In the genomic region with DNA sequence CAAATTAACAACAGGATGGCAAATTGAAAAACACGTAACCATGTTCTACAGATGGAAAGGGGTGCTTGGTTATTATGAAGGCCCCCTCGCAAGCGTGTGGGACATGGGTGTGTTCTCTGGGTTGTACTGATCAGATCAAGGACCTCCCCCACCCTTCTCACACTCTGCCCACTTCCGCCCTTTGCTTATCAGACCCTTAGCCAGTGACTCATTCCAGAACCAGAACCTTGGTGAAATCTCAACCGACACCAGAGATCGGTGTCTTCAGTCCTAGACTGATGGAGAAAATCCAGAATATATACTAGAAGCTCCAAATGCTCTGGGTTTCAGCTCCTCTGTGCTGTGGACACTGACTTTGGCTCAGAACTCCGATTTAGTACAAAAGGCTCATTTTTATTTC, we compare ENCODE assay signal across 11 cellular contexts.
A peak's percentile ranks its signal among the peaks of the same experiment; 100 is the strongest.
DNase-seq lines count a peak whose midpoint lies in the region; ATAC-seq and TF ChIP-seq lines count a peak whose summit lies in the region.
"Had no signal": no experiment of that assay in that cellular context is flagged by ENCODE, and none has a peak within 500 bp of the region (broad histone marks: within the 10 kb centered on the region; RNA-seq: fewer than 3 reads in every experiment).

No MANE protein-coding gene starts in this region.

- CTCF ChIA-PET in MCF 10A (lab: Yijun Ruan, JAX): interaction anchor here (0.6 to 0.9 kb wide), 2 partner anchors 9 to 601 kb away, joined by 3 read pairs; no protein-coding TSS in a partner anchor

- peaks cover 50% of the 10 kb centered on the region for H3K4me1 Mint-ChIP-seq in central memory CD8-positive, alpha-beta T cell
- H3K4me1 Mint-ChIP-seq in neural progenitor cell: peaks cover 2% of the 10 kb centered on the region
- no peaks in the 10 kb centered on the region for H3K4me1 Mint-ChIP-seq in MCF 10A (ENCODE audit: insufficient read depth, unreplicated experiment)

- no TSS peak for BruUV-seq in MCF 10A (replicated peaks; lab: Mats Ljungman, UMichigan)

- H3K36me3 ChIP-seq in neural progenitor cell: no peaks in the 10 kb centered on the region
- H3K36me3 ChIP-seq: lower lobe of right lung had no signal

- no peak overlapping the region for H3K4me3 ChIP-seq in neural progenitor cell
- H3K4me3 ChIP-seq: lower lobe of right lung had no signal

- no peaks in the 10 kb centered on the region for H4K20me1 ChIP-seq in neural progenitor cell (ENCODE audit: low read depth)

- no peaks in the 10 kb centered on the region for H3K27me3 ChIP-seq in neural progenitor cell

- peak overlapping the region; percentile 51 for H3K4me3 Mint-ChIP-seq in central memory CD8-positive, alpha-beta T cell
- H3K4me3 Mint-ChIP-seq in neural progenitor cell (no peak overlapping the region), MCF 10A (ENCODE audit: unreplicated experiment) (no peak overlapping the region)

- H3K27ac ChIP-seq in neural progenitor cell: no peak overlapping the region
- H3K27ac ChIP-seq: lower lobe of right lung had no signal

- no peak for TF ChIP-seq CTCF in neural progenitor cell (IDR thresholded peaks at IDR 0.05)
- no peak for TF ChIP-seq CTCF in MCF 10A (IDR thresholded peaks at IDR 0.05; ENCODE audit: unreplicated experiment)

- H3K9me3 ChIP-seq in neural progenitor cell (ENCODE audit: low read depth): no peaks in the 10 kb centered on the region
- H3K9me3 ChIP-seq: lower lobe of right lung had no signal

- ATAC-seq in GM18867 (IDR thresholded peaks at IDR 0.05; ENCODE audit: unreplicated experiment) (peak; percentile 85), GM21717 (IDR thresholded peaks at IDR 0.05; ENCODE audit: unreplicated experiment) (peak; percentile 45), HG03571 (IDR thresholded peaks at IDR 0.05; ENCODE audit: unreplicated experiment) (peak; percentile 76)
- ATAC-seq in central memory CD8-positive, alpha-beta T cell (replicated peaks; ENCODE audit: extremely low read depth, poor library complexity, severe bottlenecking): peak; percentile 92

- H3K4me2 ChIP-seq in neural progenitor cell: no peak overlapping the region

- H3K27me3 Mint-ChIP-seq in central memory CD8-positive, alpha-beta T cell: no peaks in the 10 kb centered on the region
- H3K27me3 Mint-ChIP-seq in neural progenitor cell (ENCODE audit: insufficient read depth, low read depth) (no peaks in the 10 kb centered on the region), MCF 10A (ENCODE audit: insufficient read depth, unreplicated experiment) (no peaks in the 10 kb centered on the region)

- peaks cover 10% of the 10 kb centered on the region for H3K36me3 Mint-ChIP-seq in central memory CD8-positive, alpha-beta T cell (ENCODE audit: insufficient read depth)
- H3K36me3 Mint-ChIP-seq in neural progenitor cell: no peaks in the 10 kb centered on the region
- H3K36me3 Mint-ChIP-seq in MCF 10A (ENCODE audit: insufficient read depth, unreplicated experiment): no peaks in the 10 kb centered on the region

- no peaks in the 10 kb centered on the region for H3F3A ChIP-seq in neural progenitor cell (ENCODE audit: low read depth)

- H3K4me1 ChIP-seq in neural progenitor cell: peaks cover 6% of the 10 kb centered on the region

- POLR2A ChIA-PET in MCF 10A (lab: Yijun Ruan, JAX): no interaction called here

- no peak overlapping the region for H2AFZ ChIP-seq in neural progenitor cell (replicated peaks)

- intact Hi-C loops in MCF 10A (cut with micrococcal nuclease): no loop called here

- peak overlapping the region; percentile 77 for H3K27ac Mint-ChIP-seq in central memory CD8-positive, alpha-beta T cell (ENCODE audit: low read depth)
- H3K27ac Mint-ChIP-seq in neural progenitor cell (no peak overlapping the region), MCF 10A (ENCODE audit: low read depth, unreplicated experiment) (no peak overlapping the region)

- no peak overlapping the region for H3K9ac ChIP-seq in neural progenitor cell

- peak in 1 of 2 donors; percentile 28 for DNase-seq in central memory CD8-positive, alpha-beta T cell (ENCODE audit: low spot score in 2 of 2)
- no peak for DNase-seq in neural progenitor cell (ENCODE audit: low spot score)
- DNase-seq in HuH-7.5 (ENCODE audit: low spot score): no peak
- no peak for DNase-seq in medulla oblongata (ENCODE audit: extremely low spot score)
- no peak for DNase-seq in MCF 10A (ENCODE audit: unreplicated experiment)
- DNase-seq: GF-D8, lower lobe of right lung, NCI-H524 had no signal

- H3K9me3 Mint-ChIP-seq in central memory CD8-positive, alpha-beta T cell: no peaks in the 10 kb centered on the region
- no peaks in the 10 kb centered on the region for H3K9me3 Mint-ChIP-seq in neural progenitor cell
- H3K9me3 Mint-ChIP-seq in MCF 10A (ENCODE audit: unreplicated experiment): no peaks in the 10 kb centered on the region

- H3K79me2 ChIP-seq in neural progenitor cell (ENCODE audit: low read depth): no peaks in the 10 kb centered on the region
